9 cellular contexts compared by ENCODE assay signal in the genomic region with DNA sequence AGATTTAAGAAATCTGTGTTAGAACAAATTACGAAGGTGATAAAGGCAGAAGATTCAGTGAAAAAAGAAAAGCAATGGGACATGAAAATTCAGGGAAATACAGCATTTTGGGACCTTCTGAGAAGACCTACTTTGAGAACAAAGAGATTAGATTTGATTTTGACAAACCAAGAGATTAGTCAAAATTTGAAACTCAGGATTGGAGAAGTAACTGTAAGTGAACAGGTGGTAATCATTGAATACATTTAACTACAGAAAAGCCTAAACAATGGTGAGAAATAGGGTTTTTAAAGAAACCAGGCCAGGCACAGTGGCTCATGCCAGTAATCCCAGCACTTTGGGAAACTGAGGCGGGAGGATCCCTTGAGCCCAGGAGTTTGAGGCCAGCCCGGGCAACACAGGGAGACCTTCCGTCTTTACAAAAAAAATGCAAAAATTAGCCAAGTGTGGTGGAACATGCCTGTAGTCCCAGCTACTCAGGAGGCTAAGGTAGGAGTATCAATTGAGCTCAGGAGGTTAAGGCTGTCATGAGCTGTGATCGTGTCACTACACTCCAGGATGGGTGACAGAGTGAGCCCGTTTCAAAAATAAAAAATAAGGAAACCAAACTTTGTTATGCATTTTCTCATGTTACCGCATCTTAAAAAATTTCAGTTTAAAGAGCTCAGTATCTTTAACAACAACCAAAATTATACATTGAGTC. TPM values are rescaled to one million over a fixed set of nuclear protein-coding genes. Genes with fewer than 3 reads are reported as not detected.
A peak's percentile ranks its signal among the peaks of the same experiment; 100 is the strongest.
DNase-seq lines count a peak whose midpoint lies in the region; ATAC-seq and TF ChIP-seq lines count a peak whose summit lies in the region.
"Had no signal": no experiment of that assay in that cellular context is flagged by ENCODE, and none has a peak within 500 bp of the region (broad histone marks: within the 10 kb centered on the region; RNA-seq: fewer than 3 reads in every experiment).

No MANE protein-coding gene starts in this region.

- WGBS in psoas muscle, 3 donors, result 82 to 86% (median 86%) methylated on average over 7 of the region's 7 CpGs

- peak overlapping the region in 1 of 3 donors; percentile 1 for H3K4me3 ChIP-seq in breast epithelium
- no peak overlapping the region for H3K4me3 ChIP-seq in thoracic aorta
- no peak overlapping the region for H3K4me3 ChIP-seq in psoas muscle

- TF ChIP-seq POLR2A in breast epithelium (IDR thresholded peaks at IDR 0.05), result no peak

- TF ChIP-seq CTCF in breast epithelium (IDR thresholded peaks at IDR 0.05) (no peak), thoracic aorta (IDR thresholded peaks at IDR 0.05) (no peak), psoas muscle (IDR thresholded peaks at IDR 0.05) (no peak)

- H3K27ac Mint-ChIP-seq in activated T-cell treated with anti-CD3 and anti-CD28 coated beads, Interleukin-2, amount 50 U/mL, for 24 hours, result no peak overlapping the region
- H3K27ac Mint-ChIP-seq: activated naive CD4-positive, alpha-beta T cell treated with anti-CD3 and anti-CD28 coated beads, Interleukin-2, amount 10 ng/mL, durations not matched to agents 7 days and 5 days had no signal

- no peaks in the 10 kb centered on the region for H3K9me3 ChIP-seq in breast epithelium
- H3K9me3 ChIP-seq in thoracic aorta, result no peaks in the 10 kb centered on the region
- H3K9me3 ChIP-seq in psoas muscle, result no peaks in the 10 kb centered on the region

- H3K36me3 ChIP-seq in breast epithelium (no peaks in the 10 kb centered on the region), thoracic aorta (no peaks in the 10 kb centered on the region), psoas muscle (ENCODE audit: insufficient read depth in 1 of 2, low read depth in 1 of 2) (no peaks in the 10 kb centered on the region)

- H3K9me3 Mint-ChIP-seq in activated T-cell treated with anti-CD3 and anti-CD28 coated beads, Interleukin-2, amount 50 U/mL, for 24 hours, result no peaks in the 10 kb centered on the region
- H3K9me3 Mint-ChIP-seq: activated naive CD4-positive, alpha-beta T cell treated with anti-CD3 and anti-CD28 coated beads, Interleukin-2, amount 10 ng/mL, durations not matched to agents 7 days and 5 days had no signal

- H3K27ac ChIP-seq in breast epithelium (peak overlapping the region; percentile 78 to 90), thoracic aorta (peak overlapping the region; percentile 21 to 61), psoas muscle (no peak overlapping the region)

- H3K36me3 Mint-ChIP-seq in activated T-cell treated with anti-CD3 and anti-CD28 coated beads, Interleukin-2, amount 50 U/mL, for 24 hours (ENCODE audit: low read depth), result no peaks in the 10 kb centered on the region
- H3K36me3 Mint-ChIP-seq: activated naive CD4-positive, alpha-beta T cell treated with anti-CD3 and anti-CD28 coated beads, Interleukin-2, amount 10 ng/mL, durations not matched to agents 7 days and 5 days had no signal

- no peaks in the 10 kb centered on the region for H3K27me3 Mint-ChIP-seq in activated T-cell treated with anti-CD3 and anti-CD28 coated beads, Interleukin-2, amount 50 U/mL, for 24 hours

- ATAC-seq in HG03108 (IDR thresholded peaks at IDR 0.05; ENCODE audit: unreplicated experiment), result peak; percentile 14
- no peak for ATAC-seq in thoracic aorta (ENCODE audit: insufficient number of reproducible peaks, low FRiP score, low read depth)
- ATAC-seq in psoas muscle, result no peak

- intact Hi-C loops in breast epithelium (cut with DNase I; ENCODE audit: low total_unique reads), result no loop called here
- intact Hi-C loops in psoas muscle (cut with DNase I), result no loop called here

- no peaks in the 10 kb centered on the region for H3K27me3 ChIP-seq in breast epithelium
- H3K27me3 ChIP-seq in thoracic aorta (replicated peaks; ENCODE audit: insufficient read depth), result no peaks in the 10 kb centered on the region
- H3K27me3 ChIP-seq in psoas muscle (ENCODE audit: insufficient read depth in 3 of 3, low read length in 2 of 3), result no peaks in the 10 kb centered on the region

- H3K4me1 ChIP-seq in breast epithelium (peaks cover 0 to 13% of the 10 kb centered on the region in 2 donors), thoracic aorta (ENCODE audit: control insufficient read depth in 1 of 2, low read depth in 2 of 2) (peaks cover 9 to 15% of the 10 kb centered on the region in 2 donors), psoas muscle (no peaks in the 10 kb centered on the region)

- no peak for DNase-seq in activated T-cell treated with anti-CD3 and anti-CD28 coated beads, Interleukin-2, amount 50 U/mL, for 24 hours
- DNase-seq in activated T-cell treated with anti-CD3 and anti-CD28 coated beads, Interleukin-2, amount 50 U/mL, for 1 hour, result no peak
- DNase-seq in breast epithelium (ENCODE audit: low spot score in 2 of 2), result no peak
- DNase-seq in thoracic aorta (ENCODE audit: low spot score), result no peak
- DNase-seq in NCI-H345 treated with DMSO at 0.1 percent for 48 hours (lab: John Stamatoyannopoulos, UW; ENCODE audit: unreplicated experiment), result no peak
- no peak for DNase-seq in iPS-NIHi7 (ENCODE audit: extremely low spot score)
- DNase-seq in psoas muscle, result no peak
- DNase-seq: activated naive CD4-positive, alpha-beta T cell treated with anti-CD3 and anti-CD28 coated beads, Interleukin-2, amount 10 ng/mL, durations not matched to agents 7 days and 5 days had no signal

- H3K4me3 Mint-ChIP-seq in activated T-cell treated with anti-CD3 and anti-CD28 coated beads, Interleukin-2, amount 50 U/mL, for 24 hours, result peak overlapping the region; percentile 4
- H3K4me3 Mint-ChIP-seq: activated naive CD4-positive, alpha-beta T cell treated with anti-CD3 and anti-CD28 coated beads, Interleukin-2, amount 10 ng/mL, durations not matched to agents 7 days and 5 days had no signal

- H3K4me1 Mint-ChIP-seq in activated T-cell treated with anti-CD3 and anti-CD28 coated beads, Interleukin-2, amount 50 U/mL, for 24 hours (ENCODE audit: low read depth), result peaks cover 14% of the 10 kb centered on the region

RNA-seq across cellular contexts. Expression of gene SAV1, which starts 8.9 kb away (rescaled TPM):
- total RNA-seq in breast epithelium, result 10 to 100 TPM; 56.0 to 77.0 (median 76.0) TPM
- total RNA-seq in thoracic aorta, result 10 to 100 TPM; 35.6 to 47.9 TPM
- 10 to 100 TPM; 18.1 to 37.1 (median 24.8) TPM for total RNA-seq in psoas muscle
- polyA plus RNA-seq in psoas muscle, result 10 to 100 TPM; 13.8 to 21.9 (median 17.8) TPM
